20 cellular contexts compared by ENCODE assay signal in the genomic region with DNA sequence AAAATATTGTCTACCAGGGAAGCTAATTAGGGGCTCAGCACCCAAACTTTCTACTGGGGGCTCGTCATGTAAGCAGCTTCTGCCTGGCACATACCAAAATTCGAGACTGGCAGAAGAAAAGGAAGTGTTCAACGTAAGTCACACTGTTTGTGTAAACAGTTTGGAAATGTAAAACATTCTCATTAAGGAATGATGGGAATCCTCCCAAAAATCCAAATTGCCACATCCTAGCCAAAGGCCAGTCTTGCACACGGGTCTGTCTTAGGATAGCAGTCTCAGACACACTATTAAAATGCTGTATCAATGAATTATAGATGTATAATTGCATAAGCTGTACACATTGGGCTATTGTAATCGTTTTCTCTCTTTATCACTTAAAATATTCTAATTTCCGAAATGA. TPM values are rescaled to one million over a fixed set of nuclear protein-coding genes. Genes with fewer than 3 reads are reported as not detected.
DNase-seq lines count a peak whose midpoint lies in the region; ATAC-seq and TF ChIP-seq lines count a peak whose summit lies in the region.
"Had no signal": no experiment of that assay in that cellular context is flagged by ENCODE, and none has a peak within 500 bp of the region (broad histone marks: within the 10 kb centered on the region; RNA-seq: fewer than 3 reads in every experiment).

No MANE protein-coding gene starts in this region.

- H3K4me3 ChIP-seq in choroid plexus epithelial cell (ENCODE audit: low read depth, low read length) (no peak overlapping the region), mesenchymal stem cell (ENCODE audit: insufficient read depth in 1 of 2, low read depth in 1 of 2, low read length in 2 of 2) (no peak overlapping the region), lower leg skin (ENCODE audit: low read depth, poor library complexity, severe bottlenecking) (no peak overlapping the region), adrenal gland (no peak overlapping the region), prostate gland (no peak overlapping the region)
- H3K4me3 ChIP-seq: SJSA1 had no signal

- TF ChIP-seq CTCF in choroid plexus epithelial cell (conservative IDR thresholded peaks at IDR 0.05; ENCODE audit: low read depth, low read length) (no peak), lower leg skin (IDR thresholded peaks at IDR 0.05) (no peak), adrenal gland (IDR thresholded peaks at IDR 0.05) (no peak), prostate gland (IDR thresholded peaks at IDR 0.05) (no peak)

- H2AFZ ChIP-seq in mesenchymal stem cell (ENCODE audit: low read depth, low read length), result no peak overlapping the region

- no peak overlapping the region for H4K8ac ChIP-seq in mesenchymal stem cell (ENCODE audit: low read length)

- no peak overlapping the region for H2AK5ac ChIP-seq in mesenchymal stem cell (ENCODE audit: low read length, severe bottlenecking)

- no peak overlapping the region for H3K9ac ChIP-seq in mesenchymal stem cell (ENCODE audit: low read length)

- H3K27me3 ChIP-seq in mesenchymal stem cell (ENCODE audit: control insufficient read depth in 1 of 2, insufficient read depth in 1 of 2, low read length in 2 of 2) (no peaks in the 10 kb centered on the region), adrenal gland (no peaks in the 10 kb centered on the region), prostate gland (replicated peaks; ENCODE audit: insufficient read depth) (no peaks in the 10 kb centered on the region)
- H3K27me3 ChIP-seq: BE2C, SJSA1 had no signal

- peaks cover 35% of the 10 kb centered on the region for H3K79me1 ChIP-seq in mesenchymal stem cell (replicated peaks; ENCODE audit: low read length, poor library complexity, severe bottlenecking)

- no peak overlapping the region for H3K14ac ChIP-seq in mesenchymal stem cell (ENCODE audit: low read length in 2 of 2)

- no peak overlapping the region for H3K23ac ChIP-seq in mesenchymal stem cell (ENCODE audit: low read length in 2 of 2)

- H2BK5ac ChIP-seq in mesenchymal stem cell (ENCODE audit: low read depth, low read length, poor library complexity, severe bottlenecking), result no peak overlapping the region

- DNase-seq in AG08395 (ENCODE audit: low spot score) (peak; percentile 54), GM03348 (ENCODE audit: low spot score) (peak; percentile 39), choroid plexus epithelial cell (ENCODE audit: low read depth) (peak; percentile 12), mesenchymal stem cell (peak; percentile 35), lower leg skin (ENCODE audit: low spot score in 2 of 2) (no peak), adrenal gland (no peak), prostate gland (ENCODE audit: low spot score) (no peak)
- DNase-seq: BE2C; CD8-positive, alpha-beta T cell; DND-41; KBM-7; NCI-H1092; NCI-H2107; NCI-H345; NCI-H526 treated with DMSO at 0.1 percent for 48 hours; NK-92 treated with Interleukin-12 subunit alpha and Interleukin-12 subunit beta, amount 100 ng/mL, for 24 hours had no signal

- H4K91ac ChIP-seq in mesenchymal stem cell (ENCODE audit: low read length), result no peak overlapping the region

- no peak overlapping the region for H3K4ac ChIP-seq in mesenchymal stem cell (ENCODE audit: low read depth in 1 of 2, low read length in 2 of 2)

- H3K4me1 ChIP-seq in mesenchymal stem cell (ENCODE audit: control insufficient read depth, insufficient read depth, low read depth, low read length), result no peaks in the 10 kb centered on the region
- H3K4me1 ChIP-seq in adrenal gland (replicated peaks in 1 of 2), result no peaks in the 10 kb centered on the region
- no peaks in the 10 kb centered on the region for H3K4me1 ChIP-seq in prostate gland (replicated peaks)
- H3K4me1 ChIP-seq: BE2C, SJSA1 had no signal

- peaks cover 9 to 54% of the 10 kb centered on the region in 2 experiments for H3K36me3 ChIP-seq in mesenchymal stem cell (ENCODE audit: control insufficient read depth in 1 of 2, insufficient read depth in 2 of 2, low read depth in 1 of 2, low read length in 2 of 2)
- peaks cover 0 to 7% of the 10 kb centered on the region in 2 donors for H3K36me3 ChIP-seq in adrenal gland (replicated peaks in 1 of 2)
- H3K36me3 ChIP-seq in prostate gland, result no peaks in the 10 kb centered on the region

- no peak overlapping the region for H2BK12ac ChIP-seq in mesenchymal stem cell (ENCODE audit: low read length in 2 of 2)

- WGBS in mesenchymal stem cell, result 31% methylated on average over 3 of the region's 6 CpGs
- 76 to 80% methylated on average over 6 of the region's 6 CpGs for WGBS in lower leg skin, 2 donors
- 67 to 86% (median 83%) methylated on average over 6 of the region's 6 CpGs for WGBS in adrenal gland, 4 donors
- 69% methylated on average over 6 of the region's 6 CpGs for WGBS in prostate gland

- H3K27ac ChIP-seq in mesenchymal stem cell (ENCODE audit: low read length, poor library complexity, severe bottlenecking), result no peak overlapping the region
- H3K27ac ChIP-seq in adrenal gland, result peak overlapping the region in 2 of 5 donors; percentile 5 to 50
- no peak overlapping the region for H3K27ac ChIP-seq in prostate gland
- H3K27ac ChIP-seq: HL-60, RWPE1, SJSA1 had no signal

- H3K18ac ChIP-seq in mesenchymal stem cell (ENCODE audit: low read depth in 1 of 2, low read length in 2 of 2), result no peak overlapping the region

- H2BK120ac ChIP-seq in mesenchymal stem cell (ENCODE audit: low read depth, low read length), result no peak overlapping the region

- ATAC-seq in HG02973 (IDR thresholded peaks at IDR 0.05; ENCODE audit: unreplicated experiment), result no peak
- ATAC-seq: CD8-positive, alpha-beta T cell had no signal

- TF ChIP-seq POLR2A in lower leg skin (IDR thresholded peaks at IDR 0.05) (no peak), adrenal gland (IDR thresholded peaks at IDR 0.05) (no peak), prostate gland (IDR thresholded peaks at IDR 0.05) (no peak)

- H2BK15ac ChIP-seq in mesenchymal stem cell (ENCODE audit: low read depth, poor library complexity, severe bottlenecking), result no peak overlapping the region

- H3K9me3 ChIP-seq in mesenchymal stem cell (ENCODE audit: control insufficient read depth, low read length) (no peaks in the 10 kb centered on the region), adrenal gland (replicated peaks in 1 of 3) (no peaks in the 10 kb centered on the region), prostate gland (no peaks in the 10 kb centered on the region)
- H3K9me3 ChIP-seq: BE2C, SJSA1 had no signal

- no peak overlapping the region for H3K4me2 ChIP-seq in mesenchymal stem cell (ENCODE audit: low read length, poor library complexity, severe bottlenecking)

- intact Hi-C loops in lower leg skin (cut with DNase I; ENCODE audit: low total_unique reads) (no loop called here), adrenal gland (cut with DNase I) (no loop called here), prostate gland (cut with DNase I) (no loop called here)

RNA-seq across cellular contexts. Expression of gene CUL5, which starts 28.9 kb away (rescaled TPM):
- 19.5 TPM for polyA plus RNA-seq in mesenchymal stem cell (2013, experiment 1 of 2)
- 21.1 TPM for polyA plus RNA-seq in mesenchymal stem cell (2013, experiment 2 of 2)
- total RNA-seq in lower leg skin (10 to 100 TPM; 24.2 to 30.1 (median 29.4) TPM), adrenal gland (100 to 1,000 TPM in 1 of 8 donors, 10 to 100 TPM in 7; 16.0 to 114 (median 42.9) TPM), prostate gland (10 to 100 TPM; 28.1 to 46.4 TPM)
- polyA plus RNA-seq in adrenal gland, result 10 to 100 TPM in 1 of 3 donors, 1 to 10 TPM in 2; 4.2 to 28.9 (median 5.4) TPM

Comparison
In these comparisons a context has a peak if more than half of its experiments do, and no peak if none do; other contexts are left out.
1. DNase-seq: peak in AG08395 (single experiment), GM03348 (single experiment), choroid plexus epithelial cell (single experiment) and mesenchymal stem cell (single experiment); none in lower leg skin (0 of 2), adrenal gland (0 of 7) and prostate gland (single experiment).